23 cellular contexts compared by ENCODE assay signal in genomic region chr18:13524824-13525223, GRCh38.
DNase-seq lines count a peak whose midpoint lies in the region; TF ChIP-seq lines count a peak whose summit lies in the region.
"Had no signal": no experiment of that assay in that cellular context is flagged by ENCODE, and none has a peak within 500 bp of the region (broad histone marks: within the 10 kb centered on the region; RNA-seq: fewer than 3 reads in every experiment).

No MANE protein-coding gene starts in this region.

- H3K27me3 ChIP-seq in WERI-Rb-1 (ENCODE audit: insufficient read depth, low read depth, severe bottlenecking) (no peaks in the 10 kb centered on the region), skeletal muscle tissue (ENCODE audit: control insufficient read depth in 3 of 3, insufficient read depth in 3 of 3, low read length in 3 of 3) (no peaks in the 10 kb centered on the region), spleen (replicated peaks in 1 of 7) (no peaks in the 10 kb centered on the region)
- H3K27me3 ChIP-seq: SJCRH30 had no signal

- no peak overlapping the region for H3K4me3 Mint-ChIP-seq in activated naive CD8-positive, alpha-beta T cell
- no peak overlapping the region for H3K4me3 Mint-ChIP-seq in activated naive CD8-positive, alpha-beta T cell treated with anti-CD3 and anti-CD28 coated beads for 36 hours
- H3K4me3 Mint-ChIP-seq: CD8-positive, alpha-beta memory T cell had no signal

- H3K36me3 ChIP-seq in WERI-Rb-1 = no peaks in the 10 kb centered on the region
- no peaks in the 10 kb centered on the region for H3K36me3 ChIP-seq in skeletal muscle tissue (ENCODE audit: control insufficient read depth in 3 of 3, insufficient read depth in 3 of 3, low read length in 3 of 3)
- H3K36me3 ChIP-seq in spleen = peaks cover 0 to 39% (median 0%) of the 10 kb centered on the region in 6 donors
- H3K36me3 ChIP-seq: SJCRH30 had no signal

- 80 to 87% (median 85%) methylated on average over 10 of the region's 10 CpGs for WGBS in spleen, 5 donors

- intact Hi-C loops in spleen (cut with DNase I; ENCODE audit: low total_unique reads) = no loop called here

- TF ChIP-seq POLR2A in spleen (IDR thresholded peaks at IDR 0.05) = no peak

- no peak overlapping the region for H3K27ac ChIP-seq in WERI-Rb-1
- no peak overlapping the region for H3K27ac ChIP-seq in skeletal muscle tissue (ENCODE audit: low read depth, low read length)
- no peak overlapping the region for H3K27ac ChIP-seq in spleen
- H3K27ac ChIP-seq: 22Rv1, KMS-11, SJCRH30 had no signal

- H3K27me3 Mint-ChIP-seq in activated naive CD8-positive, alpha-beta T cell = no peaks in the 10 kb centered on the region
- H3K27me3 Mint-ChIP-seq in activated naive CD8-positive, alpha-beta T cell treated with anti-CD3 and anti-CD28 coated beads for 36 hours = no peaks in the 10 kb centered on the region
- H3K27me3 Mint-ChIP-seq: CD8-positive, alpha-beta memory T cell had no signal

- H3K9me3 ChIP-seq in WERI-Rb-1 (ENCODE audit: severe bottlenecking) (no peaks in the 10 kb centered on the region), skeletal muscle tissue (ENCODE audit: control insufficient read depth in 3 of 3, low read length in 3 of 3) (no peaks in the 10 kb centered on the region), spleen (no peaks in the 10 kb centered on the region)
- H3K9me3 ChIP-seq: SJCRH30 had no signal

- H3K27ac Mint-ChIP-seq in activated naive CD8-positive, alpha-beta T cell = peak overlapping the region; percentile 51
- no peak overlapping the region for H3K27ac Mint-ChIP-seq in activated naive CD8-positive, alpha-beta T cell treated with anti-CD3 and anti-CD28 coated beads for 36 hours

- H3K9me3 Mint-ChIP-seq in activated naive CD8-positive, alpha-beta T cell (ENCODE audit: low read depth) = no peaks in the 10 kb centered on the region
- H3K9me3 Mint-ChIP-seq in activated naive CD8-positive, alpha-beta T cell treated with anti-CD3 and anti-CD28 coated beads for 36 hours = no peaks in the 10 kb centered on the region
- H3K9me3 Mint-ChIP-seq: CD8-positive, alpha-beta memory T cell had no signal

- TF ChIP-seq CTCF in WERI-Rb-1 (IDR thresholded peaks at IDR 0.05; ENCODE audit: low read depth, low read length) = no peak
- no peak for TF ChIP-seq CTCF in spleen (IDR thresholded peaks at IDR 0.05 in 8 of 11, conservative IDR thresholded peaks at IDR 0.05 in 3 of 11)

- DNase-seq in activated naive CD8-positive, alpha-beta T cell treated with anti-CD3 and anti-CD28 coated beads for 36 hours = no peak
- peak; percentile 59 for DNase-seq in WERI-Rb-1
- peak; percentile 17 for DNase-seq in islet precursor cell
- no peak for DNase-seq in spleen
- no peak for DNase-seq in activated CD4-positive, alpha-beta T cell treated with anti-CD3 and anti-CD28 coated beads, Interleukin-2, amount 50 U/mL, for 1 hour
- no peak for DNase-seq in globus pallidus (ENCODE audit: low spot score)
- DNase-seq: C1 segment of cervical spinal cord; Calu3; CD8-positive, alpha-beta memory T cell; GOT3; HCEC 1CT; IMR-90; NCI-H1092 treated with DMSO at 0.1 percent for 48 hours; NCI-H146; NCI-H2029 treated with DMSO at 0.1 percent for 48 hours; NCI-H226; NCI-H510A treated with DMSO at 0.1 percent for 48 hours; NCI-H748 treated with DMSO at 0.1 percent for 48 hours; SJCRH30 had no signal

- H3K4me3 ChIP-seq in WERI-Rb-1 (ENCODE audit: low read depth, low read length) (no peak overlapping the region), skeletal muscle tissue (ENCODE audit: low read length in 3 of 3) (peak overlapping the region in 2 of 3 donors; percentile 14 to 52), spleen (no peak overlapping the region)
- H3K4me3 ChIP-seq: SJCRH30 had no signal

- H3K9ac ChIP-seq in skeletal muscle tissue (ENCODE audit: low read depth in 1 of 3, low read length in 3 of 3) = peak overlapping the region in 1 of 3 donors; percentile 72
- H3K9ac ChIP-seq: KMS-11 had no signal

- H3K4me1 Mint-ChIP-seq in activated naive CD8-positive, alpha-beta T cell (ENCODE audit: low read depth) = peaks cover 37% of the 10 kb centered on the region
- H3K4me1 Mint-ChIP-seq in activated naive CD8-positive, alpha-beta T cell treated with anti-CD3 and anti-CD28 coated beads for 36 hours = peaks cover 24% of the 10 kb centered on the region

- H3K4me1 ChIP-seq in skeletal muscle tissue (ENCODE audit: control insufficient read depth in 3 of 3, insufficient read depth in 3 of 3, low read length in 3 of 3) (peaks cover 12 to 45% (median 31%) of the 10 kb centered on the region in 3 donors), spleen (peaks cover 0 to 13% (median 0%) of the 10 kb centered on the region in 6 donors)
- H3K4me1 ChIP-seq: SJCRH30 had no signal

- H3K36me3 Mint-ChIP-seq in activated naive CD8-positive, alpha-beta T cell = peaks cover 10% of the 10 kb centered on the region
- H3K36me3 Mint-ChIP-seq in activated naive CD8-positive, alpha-beta T cell treated with anti-CD3 and anti-CD28 coated beads for 36 hours = peaks cover 2% of the 10 kb centered on the region

Comparison
In these comparisons a context has a peak if more than half of its experiments do, and no peak if none do; other contexts are left out.
1. DNase-seq: peak in WERI-Rb-1 (single experiment) and islet precursor cell (single experiment); none in activated naive CD8-positive, alpha-beta T cell treated with anti-CD3 and anti-CD28 coated beads for 36 hours (single experiment), spleen (single experiment), activated CD4-positive, alpha-beta T cell treated with anti-CD3 and anti-CD28 coated beads, Interleukin-2, amount 50 U/mL, for 1 hour (single experiment) and globus pallidus (single experiment).
2. H3K4me3 ChIP-seq: peak in skeletal muscle tissue (2 of 3); none in WERI-Rb-1 (single experiment) and spleen (0 of 8).